In the genomic region with DNA sequence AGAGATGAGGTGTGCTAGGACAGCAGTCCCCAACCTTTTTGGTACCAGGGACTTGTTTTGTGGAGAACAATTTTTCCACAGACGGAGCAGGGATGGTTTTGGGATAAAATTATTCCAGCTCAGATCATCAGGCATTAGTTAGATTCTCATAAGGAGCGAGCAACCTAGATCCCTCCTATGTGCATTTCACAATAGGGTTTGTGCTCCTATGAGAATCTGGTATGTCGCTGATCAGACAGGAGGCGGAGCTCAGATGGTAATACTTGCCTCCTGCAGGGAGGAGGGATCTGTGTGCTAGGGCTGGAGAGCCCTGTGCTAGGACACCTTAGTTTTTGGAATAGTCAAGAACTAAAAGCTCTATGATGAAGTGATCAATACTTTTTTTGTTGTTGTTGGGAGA, we compare ENCODE assay signal across 9 cellular contexts. TPM values are rescaled to one million over a fixed set of nuclear protein-coding genes. Genes with fewer than 3 reads are reported as not detected.
DNase-seq lines count a peak whose midpoint lies in the region; ATAC-seq and TF ChIP-seq lines count a peak whose summit lies in the region.
"Had no signal": no experiment of that assay in that cellular context is flagged by ENCODE, and none has a peak within 500 bp of the region (broad histone marks: within the 10 kb centered on the region; RNA-seq: fewer than 3 reads in every experiment).

No MANE protein-coding gene starts in this region.

- peaks cover 18% of the 10 kb centered on the region for H3K36me3 Mint-ChIP-seq in mesothelial cell of epicardium

- H3K9me3 ChIP-seq in left lung (no peaks in the 10 kb centered on the region), stomach (no peaks in the 10 kb centered on the region)

- H3K27ac ChIP-seq in left lung (no peak overlapping the region), stomach (no peak overlapping the region)
- H3K27ac ChIP-seq: parathyroid adenoma had no signal

- DNase-seq in activated CD4-positive, alpha-beta T cell treated with anti-CD3 and anti-CD28 coated beads for 48 hours: peak; percentile 40
- DNase-seq in activated CD4-positive, alpha-beta T cell treated with anti-CD3 and anti-CD28 coated beads, Interleukin-2, amount 50 U/mL, for 1 hour: no peak
- DNase-seq in NCI-H1048 (lab: John Stamatoyannopoulos, UW) (peak; percentile 20), astrocyte of the hippocampus (ENCODE audit: low read depth, low spot score) (peak; percentile 47), mesothelial cell of epicardium (ENCODE audit: low spot score in 2 of 2, unreplicated experiment in 2 of 2) (no peak), left lung (no peak), stomach (no peak)

- peaks cover 22% of the 10 kb centered on the region for H3K4me1 Mint-ChIP-seq in mesothelial cell of epicardium

- H3K4me3 ChIP-seq in left lung: peak overlapping the region in 1 of 2 donors; percentile 90
- H3K4me3 ChIP-seq in stomach: no peak overlapping the region

- H3K4me1 ChIP-seq in left lung (peaks cover 13 to 27% of the 10 kb centered on the region in 2 donors), stomach (peaks cover 7 to 28% (median 22%) of the 10 kb centered on the region in 4 donors)

- no peak for TF ChIP-seq POLR2A in stomach (IDR thresholded peaks at IDR 0.05)

- TF ChIP-seq CTCF in mesothelial cell of epicardium (IDR thresholded peaks at IDR 0.05; ENCODE audit: unreplicated experiment) (no peak), left lung (IDR thresholded peaks at IDR 0.05) (no peak), stomach (IDR thresholded peaks at IDR 0.05) (no peak)

- H3K27ac Mint-ChIP-seq in mesothelial cell of epicardium: peak overlapping the region; percentile 74

- ATAC-seq in left lung (no peak), GM18858 (IDR thresholded peaks at IDR 0.05; ENCODE audit: unreplicated experiment) (no peak)

- no peaks in the 10 kb centered on the region for H3K36me3 ChIP-seq in left lung
- H3K36me3 ChIP-seq in stomach: peaks cover 0 to 12% (median 0%) of the 10 kb centered on the region in 4 donors

- intact Hi-C loops in left lung (cut with DNase I) (no loop called here), stomach (cut with DNase I; ENCODE audit: low total_unique reads) (no loop called here)

- H3K9me3 Mint-ChIP-seq in mesothelial cell of epicardium: peaks cover 15% of the 10 kb centered on the region

- H3K27me3 Mint-ChIP-seq in mesothelial cell of epicardium (ENCODE audit: low read depth): no peaks in the 10 kb centered on the region

- H3K27me3 ChIP-seq in left lung (no peaks in the 10 kb centered on the region), stomach (no peaks in the 10 kb centered on the region)

- 60 to 78% (median 67%) methylated on average over 4 of the region's 4 CpGs for WGBS in stomach, 5 donors

- no peak overlapping the region for H3K4me3 Mint-ChIP-seq in mesothelial cell of epicardium

- no peak for TF ChIP-seq EP300 in stomach (IDR thresholded peaks at IDR 0.05)

RNA-seq across cellular contexts. Expression of gene SMIM13, which starts 2.5 kb away (rescaled TPM):
- total RNA-seq in mesothelial cell of epicardium (16.9 to 18.9 TPM (median 18.0 TPM) in 3 replicates), left lung (10 to 100 TPM in 1 of 2 donors, 1 to 10 TPM in 1; 9.6 to 12.9 TPM), stomach (10 to 100 TPM in 1 of 5 donors, 1 to 10 TPM in 4; 1.2 to 15.8 (median 4.5) TPM)
- polyA plus RNA-seq in stomach: 1 to 10 TPM; 2.4 to 3.3 (median 2.7) TPM

RNA-seq across cellular contexts. Expression of gene ERVFRD-1, which starts 15.4 kb away (rescaled TPM):
- 0.20 to 0.25 TPM (median 0.23 TPM) in 3 replicates for total RNA-seq in mesothelial cell of epicardium
- total RNA-seq in left lung: under 1 TPM in 1 of 2 donors, not detected in 1; 0.09 TPM
- total RNA-seq in stomach: 1 to 10 TPM in 1 of 5 donors, not detected in 4; 1.2 TPM
- polyA plus RNA-seq in stomach: under 1 TPM in 2 of 3 donors, not detected in 1; 0.15 to 0.19 TPM

RNA-seq across cellular contexts. Expression of gene ELOVL2, which starts 52.0 kb away (rescaled TPM):
- 1.6 to 1.8 TPM (median 1.6 TPM) in 3 replicates for total RNA-seq in mesothelial cell of epicardium
- total RNA-seq in left lung: under 1 TPM; 0.09 to 0.24 TPM
- total RNA-seq in stomach: 1 to 10 TPM in 1 of 5 donors, not detected in 4; 1.8 TPM
- under 1 TPM in 1 of 3 donors, not detected in 2; 0.23 TPM for polyA plus RNA-seq in stomach

Comparison
In these comparisons a context has a peak if more than half of its experiments do, and no peak if none do; other contexts are left out.
1. DNase-seq: peak in activated CD4-positive, alpha-beta T cell treated with anti-CD3 and anti-CD28 coated beads for 48 hours (single experiment), NCI-H1048 (single experiment) and astrocyte of the hippocampus (single experiment); none in activated CD4-positive, alpha-beta T cell treated with anti-CD3 and anti-CD28 coated beads, Interleukin-2, amount 50 U/mL, for 1 hour (single experiment), mesothelial cell of epicardium (0 of 2), left lung (0 of 2) and stomach (single experiment).